Comparison of ENCODE assay signal across 12 cellular contexts in genomic region chr11:13016415-13016814, GRCh38. TPM values are rescaled to one million over a fixed set of nuclear protein-coding genes. Genes with fewer than 3 reads are reported as not detected.
DNase-seq lines count a peak whose midpoint lies in the region; ATAC-seq, FAIRE-seq and TF ChIP-seq lines count a peak whose summit lies in the region.
"Had no signal": no experiment of that assay in that cellular context is flagged by ENCODE, and none has a peak within 500 bp of the region (broad histone marks: within the 10 kb centered on the region; RNA-seq: fewer than 3 reads in every experiment).

No MANE protein-coding gene starts in this region.

- TF ChIP-seq POLR2A in HCT116 (IDR thresholded peaks at IDR 0.05; ENCODE audit: borderline replicate concordance, extremely low read depth, insufficient read depth, insufficient read length): no peak

- H3K9me2 ChIP-seq in HCT116 (ENCODE audit: insufficient read depth): no peaks in the 10 kb centered on the region

- H3K4me2 ChIP-seq in HCT116 (ENCODE audit: low read length) (no peak overlapping the region), OCI-LY3 (ENCODE audit: low read length) (no peak overlapping the region)

- intact Hi-C loops in HCT116 (cut with micrococcal nuclease): loop anchor here (5.0 kb wide), 1 partner anchor 136 kb away; no protein-coding TSS in a partner anchor
- intact Hi-C loops in sciatic nerve (cut with DNase I): no loop called here

- BruUV-seq in HCT116 (replicated peaks; lab: Mats Ljungman, UMichigan): no TSS peak

- POLR2A ChIA-PET in HCT116 (lab: Charles Lee): no interaction called here

- H2AFZ ChIP-seq in HCT116 (ENCODE audit: low read depth, low read length, poor library complexity, severe bottlenecking) (no peak overlapping the region), OCI-LY3 (ENCODE audit: low read depth, low read length) (no peak overlapping the region)

- no peaks in the 10 kb centered on the region for H3K4me1 Mint-ChIP-seq in activated T-helper 17 cell treated with anti-CD3 and anti-CD28 coated beads, Interleukin-2, amount 50 U/mL, for 72 hours

- no peak for FAIRE-seq in D721Med (lab: Jason Lieb, UNC)
- FAIRE-seq: colon had no signal

- ATAC-seq in HCT116 (peak; percentile 73), esophagus mucosa (peak; percentile 52), sciatic nerve (no peak)
- no peak for ATAC-seq in activated T-helper 17 cell treated with anti-CD3 and anti-CD28 coated beads, Interleukin-2, amount 50 U/mL, for 72 hours (replicated peaks)

- H3K9me3 Mint-ChIP-seq in activated T-helper 17 cell treated with anti-CD3 and anti-CD28 coated beads, Interleukin-2, amount 50 U/mL, for 72 hours: no peaks in the 10 kb centered on the region
- H3K9me3 Mint-ChIP-seq: WTC11 had no signal

- H3K27me3 ChIP-seq in HCT116 (ENCODE audit: insufficient read depth, low read length) (no peaks in the 10 kb centered on the region), OCI-LY3 (ENCODE audit: low read depth, low read length) (peaks cover 17% of the 10 kb centered on the region)

- H3K27ac Mint-ChIP-seq in activated T-helper 17 cell treated with anti-CD3 and anti-CD28 coated beads, Interleukin-2, amount 50 U/mL, for 72 hours: no peak overlapping the region
- H3K27ac Mint-ChIP-seq: WTC11 had no signal

- no peak overlapping the region for H3K27ac ChIP-seq in HCT116 (ENCODE audit: low read depth, low read length)
- no peak overlapping the region for H3K27ac ChIP-seq in OCI-LY3 (ENCODE audit: low read length)
- H3K27ac ChIP-seq: SK-N-MC had no signal

- RAD21 ChIA-PET in HCT116 (lab: Charles Lee; ENCODE audit: low non-redundant PET in 1 of 2, low total read pairs in 2 of 2, uncharacterized antibody in 2 of 2, unreplicated experiment in 2 of 2): no interaction called here

- H4K20me1 ChIP-seq in HCT116 (ENCODE audit: insufficient read depth) (no peaks in the 10 kb centered on the region), OCI-LY3 (ENCODE audit: insufficient read depth, low read length) (no peaks in the 10 kb centered on the region; the same call in 1 of the 2 replicates)

- H3K4me1 ChIP-seq in HCT116 (ENCODE audit: control insufficient read depth in 1 of 2, insufficient read depth in 2 of 2, low read length in 2 of 2) (no peaks in the 10 kb centered on the region), OCI-LY3 (ENCODE audit: low read length) (peaks cover 22% of the 10 kb centered on the region)

- TF ChIP-seq CTCF in D721Med (IDR thresholded peaks at IDR 0.05; ENCODE audit: insufficient read depth, missing control alignments): peak; percentile 28
- TF ChIP-seq CTCF in HCT116 (IDR thresholded peaks at IDR 0.05 in 2 of 3, conservative IDR thresholded peaks at IDR 0.05 in 1 of 3; ENCODE audit: borderline replicate concordance in 1 of 3, insufficient read depth in 1 of 3, low read depth in 2 of 3, low read length in 2 of 3): peak in 2 of 3 experiments; percentile 14 to 47; a peak in 2 of 6 replicates
- TF ChIP-seq CTCF in OCI-LY3 (IDR thresholded peaks at IDR 0.05; ENCODE audit: low read depth, low read length): peak; percentile 17; the same call in 1 of the 2 replicates

- CTCF ChIA-PET in HCT116 (lab: Charles Lee): interaction anchor here (1.1 kb wide), 1 partner anchor 153 kb away, joined by 3 read pairs; no protein-coding TSS in a partner anchor

- no peaks in the 10 kb centered on the region for H3K79me2 ChIP-seq in HCT116 (ENCODE audit: insufficient read depth, low read length)
- H3K79me2 ChIP-seq in OCI-LY3 (ENCODE audit: low read length): no peaks in the 10 kb centered on the region

- DNase-seq in D721Med (ENCODE audit: insufficient read length, low spot score): no peak
- DNase-seq in HCT116 (ENCODE audit: low read depth, low spot score): peak; percentile 13
- DNase-seq in NCI-H446 (lab: John Stamatoyannopoulos, UW): no peak
- no peak for DNase-seq in sciatic nerve (ENCODE audit: low spot score)
- DNase-seq: mesendoderm, NCI-H524 treated with DMSO at 0.1 percent for 48 hours had no signal

- TF ChIP-seq RAD21 in HCT116 (IDR thresholded peaks at IDR 0.05; ENCODE audit: low read depth): peak; percentile 72

- H3K36me3 Mint-ChIP-seq in activated T-helper 17 cell treated with anti-CD3 and anti-CD28 coated beads, Interleukin-2, amount 50 U/mL, for 72 hours (ENCODE audit: low read depth): no peaks in the 10 kb centered on the region
- H3K36me3 Mint-ChIP-seq: WTC11 had no signal

- H3K9ac ChIP-seq in HCT116 (ENCODE audit: low read length) (no peak overlapping the region), OCI-LY3 (ENCODE audit: low read length) (no peak overlapping the region)

- H3K27me3 Mint-ChIP-seq in activated T-helper 17 cell treated with anti-CD3 and anti-CD28 coated beads, Interleukin-2, amount 50 U/mL, for 72 hours: peaks cover 33% of the 10 kb centered on the region

- H3K9me3 ChIP-seq in HCT116 (ENCODE audit: control insufficient read depth in 1 of 2, insufficient read depth in 1 of 2, low read depth in 1 of 2, low read length in 2 of 2) (no peaks in the 10 kb centered on the region), OCI-LY3 (ENCODE audit: insufficient read depth, low read length) (no peaks in the 10 kb centered on the region)

- H3K4me3 Mint-ChIP-seq in activated T-helper 17 cell treated with anti-CD3 and anti-CD28 coated beads, Interleukin-2, amount 50 U/mL, for 72 hours: no peak overlapping the region
- H3K4me3 Mint-ChIP-seq: WTC11 had no signal

- H3K36me3 ChIP-seq in HCT116 (ENCODE audit: control insufficient read depth in 1 of 2, insufficient read depth in 2 of 2, low read length in 2 of 2) (no peaks in the 10 kb centered on the region), OCI-LY3 (replicated peaks; ENCODE audit: low read depth, low read length) (no peaks in the 10 kb centered on the region)

- no peak overlapping the region for H3K4me3 ChIP-seq in HCT116 (replicated peaks in 1 of 2; ENCODE audit: low read depth in 1 of 2, low read length in 2 of 2)
- no peak overlapping the region for H3K4me3 ChIP-seq in OCI-LY3 (ENCODE audit: low read length)
- H3K4me3 ChIP-seq: SK-N-MC had no signal

TF ChIP-seq in HCT116, 20 proteins besides CTCF, POLR2A, EP300 and RAD21:
- TF ChIP-seq ZFX (IDR thresholded peaks at IDR 0.05) (no peak), SIN3A (IDR thresholded peaks at IDR 0.05; ENCODE audit: low read depth) (no peak), EGR1 (IDR thresholded peaks at IDR 0.05; ENCODE audit: low read depth) (no peak), EZH2 (IDR thresholded peaks at IDR 0.05) (no peak), JUND (IDR thresholded peaks at IDR 0.05) (no peak), CEBPB (IDR thresholded peaks at IDR 0.05; ENCODE audit: low read depth) (no peak), REST (IDR thresholded peaks at IDR 0.05; ENCODE audit: low read depth) (no peak), EZH2phosphoT487 (IDR thresholded peaks at IDR 0.05; ENCODE audit: borderline replicate concordance) (no peak), YY1 (IDR thresholded peaks at IDR 0.05; ENCODE audit: extremely low read depth, insufficient replicate concordance, low read depth, low read length) (no peak), MAX (IDR thresholded peaks at IDR 0.05) (no peak), ATF3 (IDR thresholded peaks at IDR 0.05) (no peak), FOSL1 (IDR thresholded peaks at IDR 0.05; ENCODE audit: low read depth) (no peak)

RNA-seq across cellular contexts. Expression of gene RASSF10, which starts 7.3 kb away (rescaled TPM):
- total RNA-seq in HCT116 (2021; ENCODE audit: unreplicated experiment) (not detected), esophagus mucosa (11.3 TPM), sciatic nerve (0.27 TPM)
- polyA plus RNA-seq in HCT116 (2012): not detected in 2 replicates
- not detected for total RNA-seq in activated T-helper 17 cell treated with anti-CD3 and anti-CD28 coated beads, Interleukin-2, amount 50 U/mL, for 72 hours

Comparison
In these comparisons a context has a peak if more than half of its experiments do, and no peak if none do; other contexts are left out.
1. ATAC-seq: peak in HCT116 (single experiment) and esophagus mucosa (single experiment); none in activated T-helper 17 cell treated with anti-CD3 and anti-CD28 coated beads, Interleukin-2, amount 50 U/mL, for 72 hours (single experiment) and sciatic nerve (single experiment).
2. Peak in every context shown above with its lines, with median percentiles within 50 percentile points of each other: CTCF ChIP-seq.